Comparison of ENCODE assay signal across 32 cellular contexts in genomic region chr4:93839704-93840103, GRCh38. TPM values are rescaled to one million over a fixed set of nuclear protein-coding genes. Genes with fewer than 3 reads are reported as not detected.
"Had no signal": no experiment of that assay in that cellular context is flagged by ENCODE, and none has a peak within 500 bp of the region (broad histone marks: within the 10 kb centered on the region; RNA-seq: fewer than 3 reads in every experiment).

No MANE protein-coding gene starts in this region.

- H3K27ac Mint-ChIP-seq: stimulated activated effector memory CD8-positive, alpha-beta T cell treated with anti-CD3 and anti-CD28 coated beads, Interleukin-12 subunit alpha, Interleukin-12 subunit beta, amount 100 ng/mL, for 72 hours; stimulated activated memory B cell treated with anti-CD40 and anti-IgM and Interleukin-4, amounts not matched to agents 10 μg/mL and 1 μg/mL and 100 μg/mL, for 72 hours; stimulated activated naive B cell treated with anti-CD40 and anti-IgM and Interleukin-4, amounts not matched to agents 10 μg/mL and 1 μg/mL and 100 μg/mL, for 72 hours; stimulated activated naive CD8-positive, alpha-beta T cell treated with anti-CD3 and anti-CD28 coated beads, Interleukin-15, amount 100 ng/mL, for 72 hours; stimulated activated naive CD8-positive, alpha-beta T cell treated with anti-CD3 and anti-CD28 coated beads, Interleukin-15, Interleukin-2, amounts not matched to agents 100 ng/mL and 50 ng/mL, for 24 hours; type B pancreatic cell had no signal

- H3K27me3 ChIP-seq: testis, uterus, vagina had no signal

- H3K9me3 Mint-ChIP-seq: stimulated activated memory B cell treated with anti-CD40 and anti-IgM and Interleukin-4, amounts not matched to agents 10 μg/mL and 1 μg/mL and 100 μg/mL, for 72 hours; stimulated activated naive CD8-positive, alpha-beta T cell treated with anti-CD3 and anti-CD28 coated beads, Interleukin-15, amount 100 ng/mL, for 72 hours; stimulated activated naive CD8-positive, alpha-beta T cell treated with anti-CD3 and anti-CD28 coated beads, Interleukin-15, Interleukin-2, amounts not matched to agents 100 ng/mL and 50 ng/mL, for 24 hours; type B pancreatic cell had no signal

- H3K27ac ChIP-seq: stomach, suprapubic skin, testis, thoracic aorta, thyroid gland, tibial artery, tibial nerve, transverse colon, upper lobe of left lung, upper lobe of right lung, uterus, vagina had no signal

- H3K4me3 ChIP-seq: stomach, suprapubic skin, testis, thoracic aorta, thyroid gland, tibial artery, tibial nerve, transverse colon, upper lobe of left lung, upper lobe of right lung, uterus, vagina had no signal

- ATAC-seq: stimulated activated effector memory CD8-positive, alpha-beta T cell treated with anti-CD3 and anti-CD28 coated beads, Interleukin-12 subunit alpha, Interleukin-12 subunit beta, amount 100 ng/mL, for 72 hours; stimulated activated memory B cell treated with anti-CD40 and anti-IgM and Interleukin-4, amounts not matched to agents 10 μg/mL and 1 μg/mL and 100 μg/mL, for 72 hours; stimulated activated naive B cell treated with anti-CD40 and anti-IgM and Interleukin-4, amounts not matched to agents 10 μg/mL and 1 μg/mL and 100 μg/mL, for 72 hours; stimulated activated naive CD8-positive, alpha-beta T cell treated with anti-CD3 and anti-CD28 coated beads, Interleukin-15, amount 100 ng/mL, for 72 hours; upper lobe of right lung had no signal

- DNase-seq: stimulated activated CD4-positive, alpha-beta T cell treated with anti-CD3 and anti-CD28 coated beads, Interleukin-2, amount 100 ng/mL, for 48 hours; stimulated activated CD4-positive, alpha-beta T cell treated with anti-CD3 and anti-CD28 coated beads, Interleukin-4, amount 100 ng/mL, for 1 hour; stimulated activated CD4-positive, alpha-beta T cell treated with anti-CD3 and anti-CD28 coated beads, Interleukin-4, amount 100 ng/mL, for 24 hours; stimulated activated CD4-positive, alpha-beta T cell treated with anti-CD3 and anti-CD28 coated beads, Interleukin-4, amount 100 ng/mL, for 4 hours; stimulated activated CD8-positive, alpha-beta memory T cell treated with anti-CD3 and anti-CD28 coated beads, Interleukin-4, amount 100 ng/mL, for 48 hours; stimulated activated naive B cell treated with anti-CD40 and anti-IgM and Interleukin-4, amounts not matched to agents 10 μg/mL and 1 μg/mL and 100 μg/mL, for 72 hours; stimulated activated naive CD4-positive, alpha-beta T cell; stimulated activated naive CD4-positive, alpha-beta T cell treated with Interleukin-2 at 50 U/mL for 16 hours; stimulated activated naive CD8-positive, alpha-beta T cell treated with anti-CD3 and anti-CD28 coated beads, Interleukin-15, amount 100 ng/mL, for 72 hours; stimulated activated naive CD8-positive, alpha-beta T cell treated with anti-CD3 and anti-CD28 coated beads, Interleukin-15, Interleukin-2, amounts not matched to agents 100 U/mL and 50 U/mL, for 24 hours; stomach; substantia nigra; testis; thyroid gland; tibial artery; transverse colon; trophoblast cell; upper lobe of left lung; upper lobe of right lung; uterus had no signal

- H3K36me3 Mint-ChIP-seq: stimulated activated effector memory CD8-positive, alpha-beta T cell treated with anti-CD3 and anti-CD28 coated beads, Interleukin-12 subunit alpha, Interleukin-12 subunit beta, amount 100 ng/mL, for 72 hours; stimulated activated memory B cell treated with anti-CD40 and anti-IgM and Interleukin-4, amounts not matched to agents 10 μg/mL and 1 μg/mL and 100 μg/mL, for 72 hours; stimulated activated naive B cell treated with anti-CD40 and anti-IgM and Interleukin-4, amounts not matched to agents 10 μg/mL and 1 μg/mL and 100 μg/mL, for 72 hours had no signal

- H3K36me3 ChIP-seq: stomach, suprapubic skin, thoracic aorta, thyroid gland, tibial artery, tibial nerve, transverse colon, upper lobe of left lung, upper lobe of right lung, uterus, vagina had no signal

- H3K4me3 Mint-ChIP-seq: stimulated activated effector memory CD8-positive, alpha-beta T cell treated with anti-CD3 and anti-CD28 coated beads, Interleukin-12 subunit alpha, Interleukin-12 subunit beta, amount 100 ng/mL, for 72 hours; stimulated activated memory B cell treated with anti-CD40 and anti-IgM and Interleukin-4, amounts not matched to agents 10 μg/mL and 1 μg/mL and 100 μg/mL, for 72 hours; stimulated activated naive B cell treated with anti-CD40 and anti-IgM and Interleukin-4, amounts not matched to agents 10 μg/mL and 1 μg/mL and 100 μg/mL, for 72 hours; stimulated activated naive CD8-positive, alpha-beta T cell treated with anti-CD3 and anti-CD28 coated beads, Interleukin-15, amount 100 ng/mL, for 72 hours; stimulated activated naive CD8-positive, alpha-beta T cell treated with anti-CD3 and anti-CD28 coated beads, Interleukin-15, Interleukin-2, amounts not matched to agents 100 ng/mL and 50 ng/mL, for 24 hours; type B pancreatic cell had no signal

- H3K9me3 ChIP-seq: stomach, suprapubic skin, testis, thoracic aorta, thyroid gland, tibial artery, tibial nerve, transverse colon, upper lobe of left lung, upper lobe of right lung, uterus, vagina had no signal

- H3K4me1 Mint-ChIP-seq: stimulated activated effector memory CD8-positive, alpha-beta T cell treated with anti-CD3 and anti-CD28 coated beads, Interleukin-12 subunit alpha, Interleukin-12 subunit beta, amount 100 ng/mL, for 72 hours; stimulated activated memory B cell treated with anti-CD40 and anti-IgM and Interleukin-4, amounts not matched to agents 10 μg/mL and 1 μg/mL and 100 μg/mL, for 72 hours; stimulated activated naive B cell treated with anti-CD40 and anti-IgM and Interleukin-4, amounts not matched to agents 10 μg/mL and 1 μg/mL and 100 μg/mL, for 72 hours; stimulated activated naive CD8-positive, alpha-beta T cell treated with anti-CD3 and anti-CD28 coated beads, Interleukin-15, amount 100 ng/mL, for 72 hours had no signal

- H3K4me1 ChIP-seq: suprapubic skin, testis, thyroid gland, tibial artery, upper lobe of left lung, upper lobe of right lung, uterus, vagina had no signal

RNA-seq across cellular contexts. Expression of gene ATOH1, which starts 11.2 kb away (rescaled TPM):
- total RNA-seq: subcutaneous adipose tissue, suprapubic skin, temporal lobe, testis, thoracic aorta, thyroid gland, tibial nerve, upper lobe of left lung, upper lobe of right lung, ureter, urinary bladder, vagina had no signal
- polyA plus RNA-seq: stomach, urinary bladder had no signal
